In the genomic region with DNA sequence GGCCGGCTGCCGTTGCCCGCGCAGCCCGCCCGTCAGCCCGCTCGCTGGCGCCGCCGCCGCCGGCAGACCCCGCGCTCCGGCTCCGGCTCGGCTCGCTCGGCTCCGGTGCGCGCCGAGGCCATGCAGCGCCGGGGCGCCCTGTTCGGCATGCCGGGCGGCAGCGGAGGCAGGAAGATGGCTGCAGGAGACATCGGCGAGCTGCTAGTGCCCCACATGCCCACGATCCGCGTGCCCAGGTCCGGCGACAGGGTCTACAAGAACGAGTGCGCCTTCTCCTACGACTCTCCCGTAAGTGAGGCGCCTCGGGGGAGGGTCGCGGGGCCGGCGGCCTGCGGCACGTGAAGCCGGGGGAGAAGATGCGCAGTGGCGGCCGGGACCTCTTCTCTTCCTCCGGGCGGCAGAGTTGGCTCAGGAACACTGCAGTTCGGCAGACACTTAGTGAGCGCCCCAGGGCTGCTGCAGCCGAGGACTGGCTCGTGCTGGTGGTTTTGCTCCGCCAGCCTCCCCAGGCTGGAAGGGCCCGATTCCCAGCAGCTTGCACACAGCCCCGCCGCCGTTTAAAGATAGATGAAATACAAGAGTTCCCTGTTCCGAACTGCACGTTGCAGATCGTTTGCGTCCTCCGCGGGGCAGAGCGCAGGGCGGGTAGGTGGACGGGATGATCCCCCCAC, we compare ENCODE assay signal across 1 cellular context.
TF ChIP-seq lines count a peak whose summit lies in the region.

No MANE protein-coding gene starts in this region.

TF ChIP-seq in K562, 482 proteins besides CTCF, POLR2A, EP300 and RAD21 (continues in another document):
- TF ChIP-seq, protein P1, sequence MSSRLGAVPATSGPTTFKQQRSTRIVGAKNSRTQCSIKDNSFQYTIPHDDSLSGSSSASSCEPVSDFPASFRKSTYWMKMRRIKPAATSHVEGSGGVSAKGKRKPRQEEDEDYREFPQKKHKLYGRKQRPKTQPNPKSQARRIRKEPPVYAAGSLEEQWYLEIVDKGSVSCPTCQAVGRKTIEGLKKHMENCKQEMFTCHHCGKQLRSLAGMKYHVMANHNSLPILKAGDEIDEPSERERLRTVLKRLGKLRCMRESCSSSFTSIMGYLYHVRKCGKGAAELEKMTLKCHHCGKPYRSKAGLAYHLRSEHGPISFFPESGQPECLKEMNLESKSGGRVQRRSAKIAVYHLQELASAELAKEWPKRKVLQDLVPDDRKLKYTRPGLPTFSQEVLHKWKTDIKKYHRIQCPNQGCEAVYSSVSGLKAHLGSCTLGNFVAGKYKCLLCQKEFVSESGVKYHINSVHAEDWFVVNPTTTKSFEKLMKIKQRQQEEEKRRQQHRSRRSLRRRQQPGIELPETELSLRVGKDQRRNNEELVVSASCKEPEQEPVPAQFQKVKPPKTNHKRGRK (tag; IDR thresholded peaks at IDR 0.05): no peak
- TF ChIP-seq ZNF76 (CRISPR knock-in tag; IDR thresholded peaks at IDR 0.05; ENCODE audit: borderline replicate concordance): no peak
- TF ChIP-seq BACH1 (tag; IDR thresholded peaks at IDR 0.05): no peak
- TF ChIP-seq, protein P2, sequence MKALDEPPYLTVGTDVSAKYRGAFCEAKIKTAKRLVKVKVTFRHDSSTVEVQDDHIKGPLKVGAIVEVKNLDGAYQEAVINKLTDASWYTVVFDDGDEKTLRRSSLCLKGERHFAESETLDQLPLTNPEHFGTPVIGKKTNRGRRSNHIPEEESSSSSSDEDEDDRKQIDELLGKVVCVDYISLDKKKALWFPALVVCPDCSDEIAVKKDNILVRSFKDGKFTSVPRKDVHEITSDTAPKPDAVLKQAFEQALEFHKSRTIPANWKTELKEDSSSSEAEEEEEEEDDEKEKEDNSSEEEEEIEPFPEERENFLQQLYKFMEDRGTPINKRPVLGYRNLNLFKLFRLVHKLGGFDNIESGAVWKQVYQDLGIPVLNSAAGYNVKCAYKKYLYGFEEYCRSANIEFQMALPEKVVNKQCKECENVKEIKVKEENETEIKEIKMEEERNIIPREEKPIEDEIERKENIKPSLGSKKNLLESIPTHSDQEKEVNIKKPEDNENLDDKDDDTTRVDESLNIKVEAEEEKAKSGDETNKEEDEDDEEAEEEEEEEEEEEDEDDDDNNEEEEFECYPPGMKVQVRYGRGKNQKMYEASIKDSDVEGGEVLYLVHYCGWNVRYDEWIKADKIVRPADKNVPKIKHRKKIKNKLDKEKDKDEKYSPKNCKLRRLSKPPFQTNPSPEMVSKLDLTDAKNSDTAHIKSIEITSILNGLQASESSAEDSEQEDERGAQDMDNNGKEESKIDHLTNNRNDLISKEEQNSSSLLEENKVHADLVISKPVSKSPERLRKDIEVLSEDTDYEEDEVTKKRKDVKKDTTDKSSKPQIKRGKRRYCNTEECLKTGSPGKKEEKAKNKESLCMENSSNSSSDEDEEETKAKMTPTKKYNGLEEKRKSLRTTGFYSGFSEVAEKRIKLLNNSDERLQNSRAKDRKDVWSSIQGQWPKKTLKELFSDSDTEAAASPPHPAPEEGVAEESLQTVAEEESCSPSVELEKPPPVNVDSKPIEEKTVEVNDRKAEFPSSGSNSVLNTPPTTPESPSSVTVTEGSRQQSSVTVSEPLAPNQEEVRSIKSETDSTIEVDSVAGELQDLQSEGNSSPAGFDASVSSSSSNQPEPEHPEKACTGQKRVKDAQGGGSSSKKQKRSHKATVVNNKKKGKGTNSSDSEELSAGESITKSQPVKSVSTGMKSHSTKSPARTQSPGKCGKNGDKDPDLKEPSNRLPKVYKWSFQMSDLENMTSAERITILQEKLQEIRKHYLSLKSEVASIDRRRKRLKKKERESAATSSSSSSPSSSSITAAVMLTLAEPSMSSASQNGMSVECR (CRISPR knock-in tag; IDR thresholded peaks at IDR 0.05): 0 out of 2 replicates have a peak, but pooled peaks have one; percentile 49
- TF ChIP-seq, protein P3, sequence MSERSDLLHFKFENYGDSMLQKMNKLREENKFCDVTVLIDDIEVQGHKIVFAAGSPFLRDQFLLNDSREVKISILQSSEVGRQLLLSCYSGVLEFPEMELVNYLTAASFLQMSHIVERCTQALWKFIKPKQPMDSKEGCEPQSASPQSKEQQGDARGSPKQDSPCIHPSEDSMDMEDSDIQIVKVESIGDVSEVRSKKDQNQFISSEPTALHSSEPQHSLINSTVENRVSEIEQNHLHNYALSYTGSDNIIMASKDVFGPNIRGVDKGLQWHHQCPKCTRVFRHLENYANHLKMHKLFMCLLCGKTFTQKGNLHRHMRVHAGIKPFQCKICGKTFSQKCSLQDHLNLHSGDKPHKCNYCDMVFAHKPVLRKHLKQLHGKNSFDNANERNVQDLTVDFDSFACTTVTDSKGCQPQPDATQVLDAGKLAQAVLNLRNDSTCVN (CRISPR knock-in tag; IDR thresholded peaks at IDR 0.05): no peak
- TF ChIP-seq HMGN3 (IDR thresholded peaks at IDR 0.05; ENCODE audit: borderline replicate concordance, extremely low read depth, insufficient read length, low read depth, low read length): peak; percentile 30
- TF ChIP-seq SMC3 (conservative IDR thresholded peaks at IDR 0.05; ENCODE audit: insufficient read depth, low read depth, low read length): no peak
- TF ChIP-seq, protein P4, sequence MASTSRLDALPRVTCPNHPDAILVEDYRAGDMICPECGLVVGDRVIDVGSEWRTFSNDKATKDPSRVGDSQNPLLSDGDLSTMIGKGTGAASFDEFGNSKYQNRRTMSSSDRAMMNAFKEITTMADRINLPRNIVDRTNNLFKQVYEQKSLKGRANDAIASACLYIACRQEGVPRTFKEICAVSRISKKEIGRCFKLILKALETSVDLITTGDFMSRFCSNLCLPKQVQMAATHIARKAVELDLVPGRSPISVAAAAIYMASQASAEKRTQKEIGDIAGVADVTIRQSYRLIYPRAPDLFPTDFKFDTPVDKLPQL (IDR thresholded peaks at IDR 0.05; ENCODE audit: extremely low read depth, insufficient read length): no peak
- no peak; a peak in 1 of 4 replicates for TF ChIP-seq MAZ (CRISPR knock-in tag; conservative IDR thresholded peaks at IDR 0.05 in 1 of 2, IDR thresholded peaks at IDR 0.05 in 1 of 2)
- TF ChIP-seq ZFX (CRISPR knock-in tag; IDR thresholded peaks at IDR 0.05): peak; percentile 64
- 0 out of 2 replicates have a peak, but pooled peaks have one; percentile 49 for TF ChIP-seq FOXP1 (CRISPR knock-in tag; IDR thresholded peaks at IDR 0.05)
- TF ChIP-seq, protein P5, sequence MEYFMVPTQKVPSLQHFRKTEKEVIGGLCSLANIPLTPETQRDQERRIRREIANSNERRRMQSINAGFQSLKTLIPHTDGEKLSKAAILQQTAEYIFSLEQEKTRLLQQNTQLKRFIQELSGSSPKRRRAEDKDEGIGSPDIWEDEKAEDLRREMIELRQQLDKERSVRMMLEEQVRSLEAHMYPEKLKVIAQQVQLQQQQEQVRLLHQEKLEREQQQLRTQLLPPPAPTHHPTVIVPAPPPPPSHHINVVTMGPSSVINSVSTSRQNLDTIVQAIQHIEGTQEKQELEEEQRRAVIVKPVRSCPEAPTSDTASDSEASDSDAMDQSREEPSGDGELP (CRISPR knock-in tag; IDR thresholded peaks at IDR 0.05; ENCODE audit: borderline replicate concordance): 0 out of 2 replicates have a peak, but pooled peaks have one; percentile 24
- TF ChIP-seq BHLHE40 (IDR thresholded peaks at IDR 0.05; ENCODE audit: low read length): peak; percentile 79
- TF ChIP-seq CREBBP (IDR thresholded peaks at IDR 0.05; ENCODE audit: low read depth, low read length): no peak
- TF ChIP-seq, protein P6, sequence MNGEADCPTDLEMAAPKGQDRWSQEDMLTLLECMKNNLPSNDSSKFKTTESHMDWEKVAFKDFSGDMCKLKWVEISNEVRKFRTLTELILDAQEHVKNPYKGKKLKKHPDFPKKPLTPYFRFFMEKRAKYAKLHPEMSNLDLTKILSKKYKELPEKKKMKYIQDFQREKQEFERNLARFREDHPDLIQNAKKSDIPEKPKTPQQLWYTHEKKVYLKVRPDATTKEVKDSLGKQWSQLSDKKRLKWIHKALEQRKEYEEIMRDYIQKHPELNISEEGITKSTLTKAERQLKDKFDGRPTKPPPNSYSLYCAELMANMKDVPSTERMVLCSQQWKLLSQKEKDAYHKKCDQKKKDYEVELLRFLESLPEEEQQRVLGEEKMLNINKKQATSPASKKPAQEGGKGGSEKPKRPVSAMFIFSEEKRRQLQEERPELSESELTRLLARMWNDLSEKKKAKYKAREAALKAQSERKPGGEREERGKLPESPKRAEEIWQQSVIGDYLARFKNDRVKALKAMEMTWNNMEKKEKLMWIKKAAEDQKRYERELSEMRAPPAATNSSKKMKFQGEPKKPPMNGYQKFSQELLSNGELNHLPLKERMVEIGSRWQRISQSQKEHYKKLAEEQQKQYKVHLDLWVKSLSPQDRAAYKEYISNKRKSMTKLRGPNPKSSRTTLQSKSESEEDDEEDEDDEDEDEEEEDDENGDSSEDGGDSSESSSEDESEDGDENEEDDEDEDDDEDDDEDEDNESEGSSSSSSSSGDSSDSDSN (IDR thresholded peaks at IDR 0.05; ENCODE audit: borderline replicate concordance in 1 of 2, low read depth in 2 of 2, low read length in 2 of 2): peak in 1 of 2 experiments; percentile 27; a peak in 1 of 4 replicates
- TF ChIP-seq L3MBTL2 (IDR thresholded peaks at IDR 0.05): peak; percentile 61
- TF ChIP-seq, protein P7, sequence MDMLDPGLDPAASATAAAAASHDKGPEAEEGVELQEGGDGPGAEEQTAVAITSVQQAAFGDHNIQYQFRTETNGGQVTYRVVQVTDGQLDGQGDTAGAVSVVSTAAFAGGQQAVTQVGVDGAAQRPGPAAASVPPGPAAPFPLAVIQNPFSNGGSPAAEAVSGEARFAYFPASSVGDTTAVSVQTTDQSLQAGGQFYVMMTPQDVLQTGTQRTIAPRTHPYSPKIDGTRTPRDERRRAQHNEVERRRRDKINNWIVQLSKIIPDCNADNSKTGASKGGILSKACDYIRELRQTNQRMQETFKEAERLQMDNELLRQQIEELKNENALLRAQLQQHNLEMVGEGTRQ (CRISPR knock-in tag; IDR thresholded peaks at IDR 0.05): peak; percentile 42
- peak; percentile 20; the same call in 1 of the 2 replicates for TF ChIP-seq ZBTB7A (IDR thresholded peaks at IDR 0.05; ENCODE audit: borderline replicate concordance, control insufficient read depth, low read depth, low read length)
- TF ChIP-seq, protein P8, sequence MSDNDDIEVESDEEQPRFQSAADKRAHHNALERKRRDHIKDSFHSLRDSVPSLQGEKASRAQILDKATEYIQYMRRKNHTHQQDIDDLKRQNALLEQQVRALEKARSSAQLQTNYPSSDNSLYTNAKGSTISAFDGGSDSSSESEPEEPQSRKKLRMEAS (CRISPR knock-in tag; IDR thresholded peaks at IDR 0.05): peak; percentile 19; the same call in 1 of the 2 replicates
- no peak for TF ChIP-seq E2F3 (CRISPR knock-in tag; IDR thresholded peaks at IDR 0.05)
- TF ChIP-seq TAF1 (IDR thresholded peaks at IDR 0.05; ENCODE audit: control insufficient read depth, extremely low read depth, insufficient read depth, low read length, severe bottlenecking): peak; percentile 24
- TF ChIP-seq, protein P9, sequence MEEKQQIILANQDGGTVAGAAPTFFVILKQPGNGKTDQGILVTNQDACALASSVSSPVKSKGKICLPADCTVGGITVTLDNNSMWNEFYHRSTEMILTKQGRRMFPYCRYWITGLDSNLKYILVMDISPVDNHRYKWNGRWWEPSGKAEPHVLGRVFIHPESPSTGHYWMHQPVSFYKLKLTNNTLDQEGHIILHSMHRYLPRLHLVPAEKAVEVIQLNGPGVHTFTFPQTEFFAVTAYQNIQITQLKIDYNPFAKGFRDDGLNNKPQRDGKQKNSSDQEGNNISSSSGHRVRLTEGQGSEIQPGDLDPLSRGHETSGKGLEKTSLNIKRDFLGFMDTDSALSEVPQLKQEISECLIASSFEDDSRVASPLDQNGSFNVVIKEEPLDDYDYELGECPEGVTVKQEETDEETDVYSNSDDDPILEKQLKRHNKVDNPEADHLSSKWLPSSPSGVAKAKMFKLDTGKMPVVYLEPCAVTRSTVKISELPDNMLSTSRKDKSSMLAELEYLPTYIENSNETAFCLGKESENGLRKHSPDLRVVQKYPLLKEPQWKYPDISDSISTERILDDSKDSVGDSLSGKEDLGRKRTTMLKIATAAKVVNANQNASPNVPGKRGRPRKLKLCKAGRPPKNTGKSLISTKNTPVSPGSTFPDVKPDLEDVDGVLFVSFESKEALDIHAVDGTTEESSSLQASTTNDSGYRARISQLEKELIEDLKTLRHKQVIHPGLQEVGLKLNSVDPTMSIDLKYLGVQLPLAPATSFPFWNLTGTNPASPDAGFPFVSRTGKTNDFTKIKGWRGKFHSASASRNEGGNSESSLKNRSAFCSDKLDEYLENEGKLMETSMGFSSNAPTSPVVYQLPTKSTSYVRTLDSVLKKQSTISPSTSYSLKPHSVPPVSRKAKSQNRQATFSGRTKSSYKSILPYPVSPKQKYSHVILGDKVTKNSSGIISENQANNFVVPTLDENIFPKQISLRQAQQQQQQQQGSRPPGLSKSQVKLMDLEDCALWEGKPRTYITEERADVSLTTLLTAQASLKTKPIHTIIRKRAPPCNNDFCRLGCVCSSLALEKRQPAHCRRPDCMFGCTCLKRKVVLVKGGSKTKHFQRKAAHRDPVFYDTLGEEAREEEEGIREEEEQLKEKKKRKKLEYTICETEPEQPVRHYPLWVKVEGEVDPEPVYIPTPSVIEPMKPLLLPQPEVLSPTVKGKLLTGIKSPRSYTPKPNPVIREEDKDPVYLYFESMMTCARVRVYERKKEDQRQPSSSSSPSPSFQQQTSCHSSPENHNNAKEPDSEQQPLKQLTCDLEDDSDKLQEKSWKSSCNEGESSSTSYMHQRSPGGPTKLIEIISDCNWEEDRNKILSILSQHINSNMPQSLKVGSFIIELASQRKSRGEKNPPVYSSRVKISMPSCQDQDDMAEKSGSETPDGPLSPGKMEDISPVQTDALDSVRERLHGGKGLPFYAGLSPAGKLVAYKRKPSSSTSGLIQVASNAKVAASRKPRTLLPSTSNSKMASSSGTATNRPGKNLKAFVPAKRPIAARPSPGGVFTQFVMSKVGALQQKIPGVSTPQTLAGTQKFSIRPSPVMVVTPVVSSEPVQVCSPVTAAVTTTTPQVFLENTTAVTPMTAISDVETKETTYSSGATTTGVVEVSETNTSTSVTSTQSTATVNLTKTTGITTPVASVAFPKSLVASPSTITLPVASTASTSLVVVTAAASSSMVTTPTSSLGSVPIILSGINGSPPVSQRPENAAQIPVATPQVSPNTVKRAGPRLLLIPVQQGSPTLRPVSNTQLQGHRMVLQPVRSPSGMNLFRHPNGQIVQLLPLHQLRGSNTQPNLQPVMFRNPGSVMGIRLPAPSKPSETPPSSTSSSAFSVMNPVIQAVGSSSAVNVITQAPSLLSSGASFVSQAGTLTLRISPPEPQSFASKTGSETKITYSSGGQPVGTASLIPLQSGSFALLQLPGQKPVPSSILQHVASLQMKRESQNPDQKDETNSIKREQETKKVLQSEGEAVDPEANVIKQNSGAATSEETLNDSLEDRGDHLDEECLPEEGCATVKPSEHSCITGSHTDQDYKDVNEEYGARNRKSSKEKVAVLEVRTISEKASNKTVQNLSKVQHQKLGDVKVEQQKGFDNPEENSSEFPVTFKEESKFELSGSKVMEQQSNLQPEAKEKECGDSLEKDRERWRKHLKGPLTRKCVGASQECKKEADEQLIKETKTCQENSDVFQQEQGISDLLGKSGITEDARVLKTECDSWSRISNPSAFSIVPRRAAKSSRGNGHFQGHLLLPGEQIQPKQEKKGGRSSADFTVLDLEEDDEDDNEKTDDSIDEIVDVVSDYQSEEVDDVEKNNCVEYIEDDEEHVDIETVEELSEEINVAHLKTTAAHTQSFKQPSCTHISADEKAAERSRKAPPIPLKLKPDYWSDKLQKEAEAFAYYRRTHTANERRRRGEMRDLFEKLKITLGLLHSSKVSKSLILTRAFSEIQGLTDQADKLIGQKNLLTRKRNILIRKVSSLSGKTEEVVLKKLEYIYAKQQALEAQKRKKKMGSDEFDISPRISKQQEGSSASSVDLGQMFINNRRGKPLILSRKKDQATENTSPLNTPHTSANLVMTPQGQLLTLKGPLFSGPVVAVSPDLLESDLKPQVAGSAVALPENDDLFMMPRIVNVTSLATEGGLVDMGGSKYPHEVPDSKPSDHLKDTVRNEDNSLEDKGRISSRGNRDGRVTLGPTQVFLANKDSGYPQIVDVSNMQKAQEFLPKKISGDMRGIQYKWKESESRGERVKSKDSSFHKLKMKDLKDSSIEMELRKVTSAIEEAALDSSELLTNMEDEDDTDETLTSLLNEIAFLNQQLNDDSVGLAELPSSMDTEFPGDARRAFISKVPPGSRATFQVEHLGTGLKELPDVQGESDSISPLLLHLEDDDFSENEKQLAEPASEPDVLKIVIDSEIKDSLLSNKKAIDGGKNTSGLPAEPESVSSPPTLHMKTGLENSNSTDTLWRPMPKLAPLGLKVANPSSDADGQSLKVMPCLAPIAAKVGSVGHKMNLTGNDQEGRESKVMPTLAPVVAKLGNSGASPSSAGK (IDR thresholded peaks at IDR 0.05): peak; percentile 42; the same call in 1 of the 2 replicates
